1 cellular context compared by ENCODE assay signal in genomic region chr20:11050350-11050749, GRCh38.
A peak's percentile ranks its signal among the peaks of the same experiment; 100 is the strongest.
TF ChIP-seq lines count a peak whose summit lies in the region.

No MANE protein-coding gene starts in this region.

TF ChIP-seq in HepG2, 621 proteins besides CTCF, POLR2A, EP300 and RAD21 (continued from another document):
- no peak for TF ChIP-seq ZNF609 (CRISPR knock-in tag; IDR thresholded peaks at IDR 0.05; ENCODE audit: borderline replicate concordance)
- TF ChIP-seq, protein P1, sequence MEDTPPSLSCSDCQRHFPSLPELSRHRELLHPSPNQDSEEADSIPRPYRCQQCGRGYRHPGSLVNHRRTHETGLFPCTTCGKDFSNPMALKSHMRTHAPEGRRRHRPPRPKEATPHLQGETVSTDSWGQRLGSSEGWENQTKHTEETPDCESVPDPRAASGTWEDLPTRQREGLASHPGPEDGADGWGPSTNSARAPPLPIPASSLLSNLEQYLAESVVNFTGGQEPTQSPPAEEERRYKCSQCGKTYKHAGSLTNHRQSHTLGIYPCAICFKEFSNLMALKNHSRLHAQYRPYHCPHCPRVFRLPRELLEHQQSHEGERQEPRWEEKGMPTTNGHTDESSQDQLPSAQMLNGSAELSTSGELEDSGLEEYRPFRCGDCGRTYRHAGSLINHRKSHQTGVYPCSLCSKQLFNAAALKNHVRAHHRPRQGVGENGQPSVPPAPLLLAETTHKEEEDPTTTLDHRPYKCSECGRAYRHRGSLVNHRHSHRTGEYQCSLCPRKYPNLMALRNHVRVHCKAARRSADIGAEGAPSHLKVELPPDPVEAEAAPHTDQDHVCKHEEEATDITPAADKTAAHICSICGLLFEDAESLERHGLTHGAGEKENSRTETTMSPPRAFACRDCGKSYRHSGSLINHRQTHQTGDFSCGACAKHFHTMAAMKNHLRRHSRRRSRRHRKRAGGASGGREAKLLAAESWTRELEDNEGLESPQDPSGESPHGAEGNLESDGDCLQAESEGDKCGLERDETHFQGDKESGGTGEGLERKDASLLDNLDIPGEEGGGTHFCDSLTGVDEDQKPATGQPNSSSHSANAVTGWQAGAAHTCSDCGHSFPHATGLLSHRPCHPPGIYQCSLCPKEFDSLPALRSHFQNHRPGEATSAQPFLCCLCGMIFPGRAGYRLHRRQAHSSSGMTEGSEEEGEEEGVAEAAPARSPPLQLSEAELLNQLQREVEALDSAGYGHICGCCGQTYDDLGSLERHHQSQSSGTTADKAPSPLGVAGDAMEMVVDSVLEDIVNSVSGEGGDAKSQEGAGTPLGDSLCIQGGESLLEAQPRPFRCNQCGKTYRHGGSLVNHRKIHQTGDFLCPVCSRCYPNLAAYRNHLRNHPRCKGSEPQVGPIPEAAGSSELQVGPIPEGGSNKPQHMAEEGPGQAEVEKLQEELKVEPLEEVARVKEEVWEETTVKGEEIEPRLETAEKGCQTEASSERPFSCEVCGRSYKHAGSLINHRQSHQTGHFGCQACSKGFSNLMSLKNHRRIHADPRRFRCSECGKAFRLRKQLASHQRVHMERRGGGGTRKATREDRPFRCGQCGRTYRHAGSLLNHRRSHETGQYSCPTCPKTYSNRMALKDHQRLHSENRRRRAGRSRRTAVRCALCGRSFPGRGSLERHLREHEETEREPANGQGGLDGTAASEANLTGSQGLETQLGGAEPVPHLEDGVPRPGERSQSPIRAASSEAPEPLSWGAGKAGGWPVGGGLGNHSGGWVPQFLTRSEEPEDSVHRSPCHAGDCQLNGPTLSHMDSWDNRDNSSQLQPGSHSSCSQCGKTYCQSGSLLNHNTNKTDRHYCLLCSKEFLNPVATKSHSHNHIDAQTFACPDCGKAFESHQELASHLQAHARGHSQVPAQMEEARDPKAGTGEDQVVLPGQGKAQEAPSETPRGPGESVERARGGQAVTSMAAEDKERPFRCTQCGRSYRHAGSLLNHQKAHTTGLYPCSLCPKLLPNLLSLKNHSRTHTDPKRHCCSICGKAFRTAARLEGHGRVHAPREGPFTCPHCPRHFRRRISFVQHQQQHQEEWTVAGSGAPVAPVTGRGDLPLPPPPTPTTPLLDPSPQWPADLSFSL (CRISPR knock-in tag; IDR thresholded peaks at IDR 0.05): no peak
- peak; percentile 68; the same call in 1 of the 2 replicates for TF ChIP-seq NFE2L2 (IDR thresholded peaks at IDR 0.05; ENCODE audit: low read length)
- no peak for TF ChIP-seq ZNF260 (CRISPR knock-in tag; IDR thresholded peaks at IDR 0.05; ENCODE audit: borderline replicate concordance, low read depth)
